Comparison of ENCODE assay signal across 2 cellular contexts in genomic region chr12:52043386-52044212, GRCh38.
TF ChIP-seq lines count a peak whose summit lies in the region.

No MANE protein-coding gene starts in this region.

TF ChIP-seq in GM23338, 12 proteins besides CTCF, POLR2A, EP300 and RAD21:
- TF ChIP-seq EZH2phosphoT487 (IDR thresholded peaks at IDR 0.05; ENCODE audit: unreplicated experiment) (no peak), ZNF462 (CRISPR knock-in tag; IDR thresholded peaks at IDR 0.05) (no peak), ZNF114 (CRISPR knock-in tag; IDR thresholded peaks at IDR 0.05) (no peak), EZH2 (IDR thresholded peaks at IDR 0.05; ENCODE audit: low read depth, unreplicated experiment) (no peak), STAT1 (IDR thresholded peaks at IDR 0.05; ENCODE audit: unreplicated experiment) (no peak), CREB1 (CRISPR knock-in tag; IDR thresholded peaks at IDR 0.05; ENCODE audit: low read depth) (no peak), POLR2AphosphoS5 (IDR thresholded peaks at IDR 0.05; ENCODE audit: low read depth) (no peak), ZNF331 (CRISPR knock-in tag; IDR thresholded peaks at IDR 0.05; ENCODE audit: low read depth) (no peak)
- TF ChIP-seq, protein P1, sequence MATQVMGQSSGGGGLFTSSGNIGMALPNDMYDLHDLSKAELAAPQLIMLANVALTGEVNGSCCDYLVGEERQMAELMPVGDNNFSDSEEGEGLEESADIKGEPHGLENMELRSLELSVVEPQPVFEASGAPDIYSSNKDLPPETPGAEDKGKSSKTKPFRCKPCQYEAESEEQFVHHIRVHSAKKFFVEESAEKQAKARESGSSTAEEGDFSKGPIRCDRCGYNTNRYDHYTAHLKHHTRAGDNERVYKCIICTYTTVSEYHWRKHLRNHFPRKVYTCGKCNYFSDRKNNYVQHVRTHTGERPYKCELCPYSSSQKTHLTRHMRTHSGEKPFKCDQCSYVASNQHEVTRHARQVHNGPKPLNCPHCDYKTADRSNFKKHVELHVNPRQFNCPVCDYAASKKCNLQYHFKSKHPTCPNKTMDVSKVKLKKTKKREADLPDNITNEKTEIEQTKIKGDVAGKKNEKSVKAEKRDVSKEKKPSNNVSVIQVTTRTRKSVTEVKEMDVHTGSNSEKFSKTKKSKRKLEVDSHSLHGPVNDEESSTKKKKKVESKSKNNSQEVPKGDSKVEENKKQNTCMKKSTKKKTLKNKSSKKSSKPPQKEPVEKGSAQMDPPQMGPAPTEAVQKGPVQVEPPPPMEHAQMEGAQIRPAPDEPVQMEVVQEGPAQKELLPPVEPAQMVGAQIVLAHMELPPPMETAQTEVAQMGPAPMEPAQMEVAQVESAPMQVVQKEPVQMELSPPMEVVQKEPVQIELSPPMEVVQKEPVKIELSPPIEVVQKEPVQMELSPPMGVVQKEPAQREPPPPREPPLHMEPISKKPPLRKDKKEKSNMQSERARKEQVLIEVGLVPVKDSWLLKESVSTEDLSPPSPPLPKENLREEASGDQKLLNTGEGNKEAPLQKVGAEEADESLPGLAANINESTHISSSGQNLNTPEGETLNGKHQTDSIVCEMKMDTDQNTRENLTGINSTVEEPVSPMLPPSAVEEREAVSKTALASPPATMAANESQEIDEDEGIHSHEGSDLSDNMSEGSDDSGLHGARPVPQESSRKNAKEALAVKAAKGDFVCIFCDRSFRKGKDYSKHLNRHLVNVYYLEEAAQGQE (IDR thresholded peaks at IDR 0.05; ENCODE audit: unreplicated experiment): no peak
- TF ChIP-seq, protein P2, sequence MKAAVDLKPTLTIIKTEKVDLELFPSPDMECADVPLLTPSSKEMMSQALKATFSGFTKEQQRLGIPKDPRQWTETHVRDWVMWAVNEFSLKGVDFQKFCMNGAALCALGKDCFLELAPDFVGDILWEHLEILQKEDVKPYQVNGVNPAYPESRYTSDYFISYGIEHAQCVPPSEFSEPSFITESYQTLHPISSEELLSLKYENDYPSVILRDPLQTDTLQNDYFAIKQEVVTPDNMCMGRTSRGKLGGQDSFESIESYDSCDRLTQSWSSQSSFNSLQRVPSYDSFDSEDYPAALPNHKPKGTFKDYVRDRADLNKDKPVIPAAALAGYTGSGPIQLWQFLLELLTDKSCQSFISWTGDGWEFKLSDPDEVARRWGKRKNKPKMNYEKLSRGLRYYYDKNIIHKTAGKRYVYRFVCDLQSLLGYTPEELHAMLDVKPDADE (IDR thresholded peaks at IDR 0.05): no peak

TF ChIP-seq in endothelial cell of umbilical vein, 7 proteins besides CTCF, POLR2A, EP300 and RAD21:
- TF ChIP-seq EZH2 (IDR thresholded peaks at IDR 0.05; ENCODE audit: borderline replicate concordance, low read depth, low read length, severe bottlenecking): no peak
- TF ChIP-seq FOS (IDR thresholded peaks at IDR 0.05; ENCODE audit: borderline replicate concordance, insufficient read depth, low read length): no peak
- no peak for TF ChIP-seq MAX (IDR thresholded peaks at IDR 0.05; ENCODE audit: insufficient read depth, insufficient read length)
- TF ChIP-seq POLR2AphosphoS5 (IDR thresholded peaks at IDR 0.05; ENCODE audit: insufficient read depth, low read depth, low read length): no peak
- TF ChIP-seq JUN (IDR thresholded peaks at IDR 0.05; ENCODE audit: borderline replicate concordance, insufficient read depth, insufficient read length, low read depth): no peak
- TF ChIP-seq GATA2 (IDR thresholded peaks at IDR 0.05; ENCODE audit: insufficient read depth, insufficient read length, low read depth, low read length): no peak
- no peak for TF ChIP-seq MYC (IDR thresholded peaks at IDR 0.05; ENCODE audit: low read depth, low read length)
TF ChIP-seq in endothelial cell of umbilical vein: peak in this region for 0.
